1 cellular context compared by ENCODE assay signal in genomic region chr5:168578506-168579205, GRCh38.
TF ChIP-seq lines count a peak whose summit lies in the region.

No MANE protein-coding gene starts in this region.

TF ChIP-seq in HEK293, 187 proteins besides CTCF, POLR2A, EP300 and RAD21 (continued from another document and continues in another):
- TF ChIP-seq ZNF580 (tag by site-specific recombination; IDR thresholded peaks at IDR 0.05) (peak; percentile 39; the same call in 1 of the 2 replicates), KLF17 (tag by site-specific recombination; IDR thresholded peaks at IDR 0.05) (peak; percentile 64; the same call in 1 of the 2 replicates), ZNF629 (tag by site-specific recombination; IDR thresholded peaks at IDR 0.05) (no peak; the same call in 1 of the 2 replicates), ELK4 (IDR thresholded peaks at IDR 0.05; ENCODE audit: borderline replicate concordance, low read depth, low read length) (no peak), ZNF174 (tag by site-specific recombination; IDR thresholded peaks at IDR 0.05) (no peak), ZNF114 (tag by site-specific recombination; IDR thresholded peaks at IDR 0.05) (no peak), BCL6B (tag by site-specific recombination; IDR thresholded peaks at IDR 0.05) (no peak), ZNF354C (tag by site-specific recombination; IDR thresholded peaks at IDR 0.05; ENCODE audit: borderline replicate concordance, low read depth) (no peak), WT1 (tag by site-specific recombination; IDR thresholded peaks at IDR 0.05) (peak; percentile 67), ZBTB8A (tag by site-specific recombination; IDR thresholded peaks at IDR 0.05) (no peak; the same call in 1 of the 2 replicates), ZNF610 (tag by site-specific recombination; IDR thresholded peaks at IDR 0.05; ENCODE audit: borderline replicate concordance) (peak; percentile 24; the same call in 1 of the 2 replicates), TCF7L2 (IDR thresholded peaks at IDR 0.05; ENCODE audit: borderline replicate concordance, low read depth, low read length) (no peak), ZSCAN4 (tag by site-specific recombination; IDR thresholded peaks at IDR 0.05) (no peak), ZNF704 (tag by site-specific recombination; IDR thresholded peaks at IDR 0.05) (no peak), ZNF416 (tag by site-specific recombination; IDR thresholded peaks at IDR 0.05) (no peak), HOXC10 (CRISPR knock-in tag; IDR thresholded peaks at IDR 0.05) (no peak), BCL11A (tag by site-specific recombination; IDR thresholded peaks at IDR 0.05; ENCODE audit: low read depth) (no peak), ZNF488 (tag by site-specific recombination; IDR thresholded peaks at IDR 0.05) (no peak), ZNF544 (tag by site-specific recombination; IDR thresholded peaks at IDR 0.05) (no peak), HOXA7 (CRISPR knock-in tag; IDR thresholded peaks at IDR 0.05; ENCODE audit: borderline replicate concordance) (no peak), ZNF24 (tag by site-specific recombination; IDR thresholded peaks at IDR 0.05) (no peak; the same call in 1 of the 2 replicates), ZNF837 (tag by site-specific recombination; IDR thresholded peaks at IDR 0.05) (no peak), ZSCAN18 (tag by site-specific recombination; IDR thresholded peaks at IDR 0.05) (no peak), ATF2 (tag by site-specific recombination; IDR thresholded peaks at IDR 0.05; ENCODE audit: low read depth) (no peak), ZNF138 (tag by site-specific recombination; IDR thresholded peaks at IDR 0.05; ENCODE audit: borderline replicate concordance) (no peak), ZNF785 (tag by site-specific recombination; IDR thresholded peaks at IDR 0.05) (no peak), ZNF175 (tag by site-specific recombination; IDR thresholded peaks at IDR 0.05) (no peak), ZNF561 (tag by site-specific recombination; IDR thresholded peaks at IDR 0.05; ENCODE audit: borderline replicate concordance) (no peak), ZEB2 (tag by site-specific recombination; IDR thresholded peaks at IDR 0.05) (no peak; the same call in none of the 2 replicates), ZBTB11 (tag by site-specific recombination; conservative IDR thresholded peaks at IDR 0.05; ENCODE audit: low read depth) (no peak), SP7 (tag by site-specific recombination; IDR thresholded peaks at IDR 0.05) (no peak; the same call in none of the 2 replicates), ZNF112 (tag by site-specific recombination; IDR thresholded peaks at IDR 0.05) (no peak), ZBTB20 (tag by site-specific recombination; IDR thresholded peaks at IDR 0.05) (0 out of 2 replicates have a peak, but pooled peaks have one; percentile 3), ZNF223 (tag by site-specific recombination; IDR thresholded peaks at IDR 0.05) (no peak), SALL2 (tag by site-specific recombination; IDR thresholded peaks at IDR 0.05; ENCODE audit: borderline replicate concordance) (no peak), PRDM6 (tag by site-specific recombination; IDR thresholded peaks at IDR 0.05) (no peak), ZSCAN16 (tag by site-specific recombination; IDR thresholded peaks at IDR 0.05) (no peak), ZNF555 (tag by site-specific recombination; conservative IDR thresholded peaks at IDR 0.05) (no peak), REST (tag by site-specific recombination; IDR thresholded peaks at IDR 0.05) (no peak), ZBTB48 (tag by site-specific recombination; IDR thresholded peaks at IDR 0.05) (0 out of 2 replicates have a peak, but pooled peaks have one; percentile 42), GLI4 (tag by site-specific recombination; IDR thresholded peaks at IDR 0.05) (no peak), ZNF23 (tag by site-specific recombination; IDR thresholded peaks at IDR 0.05; ENCODE audit: borderline replicate concordance) (no peak), ZNF37A (tag by site-specific recombination; IDR thresholded peaks at IDR 0.05) (no peak)
